ENCODE assay signal across 13 cellular contexts in genomic region chr4:121784975-121785374, GRCh38. TPM values are rescaled to one million over a fixed set of nuclear protein-coding genes. Genes with fewer than 3 reads are reported as not detected.
DNase-seq lines count a peak whose midpoint lies in the region; ATAC-seq, FAIRE-seq and TF ChIP-seq lines count a peak whose summit lies in the region.
"Had no signal": no experiment of that assay in that cellular context is flagged by ENCODE, and none has a peak within 500 bp of the region (broad histone marks: within the 10 kb centered on the region; RNA-seq: fewer than 3 reads in every experiment).

No MANE protein-coding gene starts in this region.

- H4K20me1 ChIP-seq in PC-3 (ENCODE audit: low read length) (no peaks in the 10 kb centered on the region), H1 (replicated peaks in 1 of 2; ENCODE audit: control insufficient read depth in 1 of 2, insufficient read depth in 2 of 2, low read length in 2 of 2) (no peaks in the 10 kb centered on the region)

- no peak overlapping the region for H3K9ac ChIP-seq in PC-3 (ENCODE audit: low read length)
- no peak overlapping the region for H3K9ac ChIP-seq in H1 (replicated peaks in 1 of 4; ENCODE audit: extremely low read depth in 1 of 4, low read depth in 3 of 4, low read length in 3 of 4)
- H3K9ac ChIP-seq in mesenchymal stem cell (ENCODE audit: low read length): peak overlapping the region; percentile 49

- H4K8ac ChIP-seq in H1 (ENCODE audit: extremely low read depth, insufficient read depth, low read length) (no peak overlapping the region), mesenchymal stem cell (ENCODE audit: low read length) (no peak overlapping the region)

- no peaks in the 10 kb centered on the region for H3K9me3 ChIP-seq in PC-3 (ENCODE audit: low read length)
- H3K9me3 ChIP-seq in H1 (ENCODE audit: insufficient read depth in 2 of 2, low read depth in 1 of 2, low read length in 1 of 2): no peaks in the 10 kb centered on the region
- peaks cover 4% of the 10 kb centered on the region for H3K9me3 ChIP-seq in mesenchymal stem cell (ENCODE audit: control insufficient read depth, low read length)

- 83% methylated on average over 2 of the region's 2 CpGs; no CpG with 5 or more reads in 1 of the 2 experiments for WGBS in H1 (ENCODE audit: extremely low coverage in 1 of 2, insufficient coverage in 1 of 2, insufficient read length in 1 of 2, insufficient replicate concordance in 2 of 2, low coverage in 1 of 2, low lambda C conversion rate in 2 of 2, missing lambda C conversion rate in 1 of 2), 2 experiments
- 43% methylated on average over 2 of the region's 2 CpGs for WGBS in mesenchymal stem cell

- H3K79me1 ChIP-seq in H1 (ENCODE audit: low read depth, low read length) (no peaks in the 10 kb centered on the region), mesenchymal stem cell (replicated peaks; ENCODE audit: low read length, poor library complexity, severe bottlenecking) (no peaks in the 10 kb centered on the region)

- no peak overlapping the region for H2AK5ac ChIP-seq in H1 (ENCODE audit: low read depth, low read length)
- no peak overlapping the region for H2AK5ac ChIP-seq in mesenchymal stem cell (ENCODE audit: low read length, severe bottlenecking)

- H2BK15ac ChIP-seq in H1 (ENCODE audit: low read length) (peak overlapping the region; percentile 33; the same call in 1 of the 2 replicates), mesenchymal stem cell (ENCODE audit: low read depth, poor library complexity, severe bottlenecking) (no peak overlapping the region)

- H4K91ac ChIP-seq in H1 (replicated peaks; ENCODE audit: insufficient read length, low read length) (no peak overlapping the region), mesenchymal stem cell (ENCODE audit: low read length) (no peak overlapping the region)

- H3K56ac ChIP-seq in H1 (replicated peaks; ENCODE audit: insufficient read length, low read depth, low read length): no peak overlapping the region

- H2BK120ac ChIP-seq in H1 (replicated peaks; ENCODE audit: low read depth, low read length) (no peak overlapping the region), mesenchymal stem cell (ENCODE audit: low read depth, low read length) (no peak overlapping the region)

- H3K27me3 ChIP-seq in PC-3 (ENCODE audit: low read length) (no peaks in the 10 kb centered on the region), H1 (replicated peaks in 1 of 4; ENCODE audit: control insufficient read depth in 3 of 4, extremely low read depth in 1 of 4, insufficient read depth in 3 of 4, low read length in 3 of 4) (peaks cover 0 to 2% (median 0%) of the 10 kb centered on the region in 4 experiments; a peak in 1 of 7 replicates), mesenchymal stem cell (ENCODE audit: control insufficient read depth in 1 of 2, insufficient read depth in 1 of 2, low read length in 2 of 2) (no peaks in the 10 kb centered on the region)

- H3K18ac ChIP-seq in H1 (ENCODE audit: extremely low read depth, low read length) (no peak overlapping the region), mesenchymal stem cell (ENCODE audit: low read depth in 1 of 2, low read length in 2 of 2) (no peak overlapping the region)

- BruUV-seq in PC-3 (replicated peaks; lab: Mats Ljungman, UMichigan): no TSS peak

- H3K79me2 ChIP-seq in PC-3 (ENCODE audit: low read length): no peaks in the 10 kb centered on the region
- H3K79me2 ChIP-seq in H1 (ENCODE audit: control insufficient read depth in 1 of 2, insufficient read depth in 2 of 2, low read length in 2 of 2): no peaks in the 10 kb centered on the region

- H3K4me3 ChIP-seq in PC-3 (ENCODE audit: low read length) (no peak overlapping the region), H1 (ENCODE audit: extremely low read depth in 1 of 4, insufficient read depth in 2 of 4, low read depth in 3 of 4, low read length in 4 of 4) (no peak overlapping the region), mesenchymal stem cell (ENCODE audit: insufficient read depth in 1 of 2, low read depth in 1 of 2, low read length in 2 of 2) (no peak overlapping the region)

- H2BK5ac ChIP-seq in H1 (ENCODE audit: low read depth, low read length) (no peak overlapping the region), mesenchymal stem cell (ENCODE audit: low read depth, low read length, poor library complexity, severe bottlenecking) (no peak overlapping the region)

- H2AFZ ChIP-seq in PC-3 (ENCODE audit: low read length) (peak overlapping the region; percentile 18; the same call in 1 of the 2 replicates), H1 (ENCODE audit: low read length) (peak overlapping the region; percentile 39; the same call in 1 of the 2 replicates), mesenchymal stem cell (ENCODE audit: low read depth, low read length) (no peak overlapping the region)

- H3F3A ChIP-seq in PC-3 (ENCODE audit: low read length, unreplicated experiment): no peaks in the 10 kb centered on the region

- H4K5ac ChIP-seq in H1 (ENCODE audit: insufficient read length, low read depth, low read length): no peak overlapping the region

- POLR2A ChIA-PET in PC-3 (lab: Charles Lee; ENCODE audit: unreplicated experiment) (no interaction called here), H1 (lab: Charles Lee; ENCODE audit: partially characterized antibody) (interaction anchor here (1.6 kb wide), 1 partner anchor 11 kb away, joined by 8 read pairs; no protein-coding TSS in a partner anchor)

- H3K4me2 ChIP-seq in PC-3 (ENCODE audit: low read length) (0 out of 2 replicates have a peak overlapping the region, but pooled peaks have one; percentile 28), H1 (ENCODE audit: insufficient read depth in 1 of 2, low read depth in 2 of 2, low read length in 2 of 2) (no peak overlapping the region), mesenchymal stem cell (ENCODE audit: low read length, poor library complexity, severe bottlenecking) (no peak overlapping the region)

- intact Hi-C loops in PC-3 (cut with micrococcal nuclease): no loop called here

- no peak for TF ChIP-seq CTCF in AG09319 (IDR thresholded peaks at IDR 0.05; ENCODE audit: low read depth, low read length)
- no peak for TF ChIP-seq CTCF in PC-3 (conservative IDR thresholded peaks at IDR 0.05; ENCODE audit: low read depth, low read length)
- no peak for TF ChIP-seq CTCF in H1 (IDR thresholded peaks at IDR 0.05; ENCODE audit: control extremely low read depth in 1 of 3, insufficient read depth in 1 of 3, low read depth in 1 of 3, low read length in 3 of 3)

- H3K36me3 ChIP-seq in PC-3 (ENCODE audit: low read depth, low read length): no peaks in the 10 kb centered on the region
- no peaks in the 10 kb centered on the region for H3K36me3 ChIP-seq in H1 (ENCODE audit: control insufficient read depth in 2 of 4, insufficient read depth in 4 of 4, low read length in 3 of 4)
- no peaks in the 10 kb centered on the region for H3K36me3 ChIP-seq in mesenchymal stem cell (ENCODE audit: control insufficient read depth in 1 of 2, insufficient read depth in 2 of 2, low read depth in 1 of 2, low read length in 2 of 2)

- H3K14ac ChIP-seq in H1 (ENCODE audit: insufficient read length) (no peak overlapping the region), mesenchymal stem cell (ENCODE audit: low read length in 2 of 2) (no peak overlapping the region)

- no peaks in the 10 kb centered on the region for H3K9me2 ChIP-seq in PC-3 (replicated peaks; ENCODE audit: low read length)

- H3K4ac ChIP-seq in H1 (replicated peaks; ENCODE audit: insufficient read length, low read depth, low read length): no peak overlapping the region
- H3K4ac ChIP-seq in mesenchymal stem cell (ENCODE audit: low read depth in 1 of 2, low read length in 2 of 2): no peak overlapping the region

- peak overlapping the region; percentile 48 for H3K27ac ChIP-seq in PC-3 (ENCODE audit: low read length)
- H3K27ac ChIP-seq in H1 (ENCODE audit: low read depth, low read length): no peak overlapping the region
- peak overlapping the region; percentile 54 for H3K27ac ChIP-seq in mesenchymal stem cell (ENCODE audit: low read length, poor library complexity, severe bottlenecking)

- H2BK12ac ChIP-seq in H1 (ENCODE audit: low read depth, low read length) (no peak overlapping the region), mesenchymal stem cell (ENCODE audit: low read length in 2 of 2) (no peak overlapping the region)

- peak; percentile 77 for DNase-seq in AG09319 (ENCODE audit: extremely low read depth, low read depth)
- DNase-seq in PC-3: peak; percentile 77
- no peak for DNase-seq in H1 (ENCODE audit: low read depth in 1 of 2, low spot score in 2 of 2)
- DNase-seq in mesenchymal stem cell: peak; percentile 32
- DNase-seq in DMS153 (lab: John Stamatoyannopoulos, UW): no peak
- DNase-seq in activated gamma-delta T cell (lab: John Stamatoyannopoulos, UW): no peak
- no peak for DNase-seq in superior temporal gyrus (ENCODE audit: extremely low spot score)
- DNase-seq: activated naive CD8-positive, alpha-beta T cell treated with anti-CD3 and anti-CD28 coated beads for 36 hours; CD8-positive, alpha-beta T cell; H9; NCI-H1694; SHP77 treated with DMSO at 0.1 percent for 48 hours had no signal

- H3K23ac ChIP-seq in H1 (ENCODE audit: insufficient read length) (no peak overlapping the region), mesenchymal stem cell (ENCODE audit: low read length in 2 of 2) (no peak overlapping the region)

- ATAC-seq in PC-3: peak; percentile 92
- ATAC-seq in GM19324 (IDR thresholded peaks at IDR 0.05; ENCODE audit: low FRiP score, unreplicated experiment): no peak
- ATAC-seq: CD8-positive, alpha-beta T cell had no signal

- TF ChIP-seq RAD21 in H1 (IDR thresholded peaks at IDR 0.05 in 1 of 2, conservative IDR thresholded peaks at IDR 0.05 in 1 of 2; ENCODE audit: low read depth in 2 of 2, low read length in 2 of 2): no peak

- no peak overlapping the region for H2BK20ac ChIP-seq in H1 (ENCODE audit: low read length)

- CTCF ChIA-PET in PC-3 (lab: Charles Lee) (no interaction called here), H1 (lab: Charles Lee; ENCODE audit: partially characterized antibody) (interaction anchor here (1.3 kb wide), 1 partner anchor 12 kb away, joined by 3 read pairs; no protein-coding TSS in a partner anchor)

- FAIRE-seq in H1 (lab: Jason Lieb, UNC): no peak

- TF ChIP-seq EP300 in H1 (IDR thresholded peaks at IDR 0.05; ENCODE audit: borderline replicate concordance in 1 of 2, low read depth in 2 of 2, low read length in 2 of 2): no peak

- H3K4me1 ChIP-seq in PC-3 (ENCODE audit: insufficient read depth, low read length): peaks cover 25% of the 10 kb centered on the region
- H3K4me1 ChIP-seq in H1 (replicated peaks in 1 of 4; ENCODE audit: control insufficient read depth in 3 of 4, insufficient read depth in 4 of 4, low read length in 3 of 4): 0 out of 7 replicates have a peak, but pooled peaks cover 0 to 2% (median 0%) of the 10 kb centered on the region in 4 experiments
- H3K4me1 ChIP-seq in mesenchymal stem cell (ENCODE audit: control insufficient read depth, insufficient read depth, low read depth, low read length): peaks cover 6% of the 10 kb centered on the region

- H3K23me2 ChIP-seq in H1 (ENCODE audit: low read depth, low read length): peaks cover 2% of the 10 kb centered on the region; the same call in 1 of the 2 replicates

- TF ChIP-seq POLR2A in H1 (IDR thresholded peaks at IDR 0.05; ENCODE audit: control extremely low read depth in 1 of 2, low read depth in 2 of 2, low read length in 2 of 2): no peak

RNA-seq across cellular contexts. Expression of gene EXOSC9, which starts 16.1 kb away (rescaled TPM):
- 19.0 and 23.4 TPM in 2 replicates for total RNA-seq in PC-3 (2014; rRNA removed)
- 53.4 and 54.9 TPM in 2 replicates for total RNA-seq in H1 (2021; fragmentation: NEBNext Ultra II Directional; extraction: Animal tissue kit (Norgen Biotek cat#: 25700))
- 16.7 and 33.2 TPM in 2 replicates for polyA plus RNA-seq in H1 (2011; rRNA removed)
- polyA plus RNA-seq in H1 (2011; cell fraction: cytosol; rRNA removed): 45.7 TPM
- polyA plus RNA-seq in H1 (2011; cell fraction: nucleus; rRNA removed): 16.4 TPM
- 49.3 to 73.9 TPM (median 53.7 TPM) in 4 replicates for polyA plus RNA-seq in H1 (2012, experiment 1 of 2)
- 4.9 TPM for polyA plus RNA-seq in H1 (2012, experiment 2 of 2)
- polyA plus RNA-seq in H1 (2013, experiment 1 of 2): 58.5 TPM
- polyA plus RNA-seq in H1 (2013, experiment 2 of 2): 56.6 TPM
- 72.1 and 104 TPM in 2 replicates for polyA minus RNA-seq in H1 (2011; rRNA and poly(A)+ RNA removed)
- 27.0 TPM for polyA minus RNA-seq in H1 (2011; cell fraction: cytosol; rRNA and poly(A)+ RNA removed)
- polyA minus RNA-seq in H1 (2011; cell fraction: nucleus; rRNA and poly(A)+ RNA removed): 66.6 TPM
- polyA plus RNA-seq in mesenchymal stem cell (2013, experiment 1 of 2): 16.7 TPM
- 17.1 TPM for polyA plus RNA-seq in mesenchymal stem cell (2013, experiment 2 of 2)

RNA-seq across cellular contexts. Expression of gene SMIM43, which starts 20.0 kb away (rescaled TPM):
- not detected in 2 replicates for total RNA-seq in PC-3 (2014; rRNA removed)
- total RNA-seq in H1 (2021; fragmentation: NEBNext Ultra II Directional; extraction: Animal tissue kit (Norgen Biotek cat#: 25700)): 0.50 TPM in 1 of 2 replicates, not detected in the other
- polyA plus RNA-seq in H1 (2011; rRNA removed): 0.41 and 0.94 TPM in 2 replicates
- polyA plus RNA-seq in H1 (2011; cell fraction: cytosol; rRNA removed): 0.97 TPM
- polyA plus RNA-seq in H1 (2011; cell fraction: nucleus; rRNA removed): 0.77 TPM
- 0.72 to 0.98 TPM (median 0.88 TPM) in 4 replicates for polyA plus RNA-seq in H1 (2012, experiment 1 of 2)
- polyA plus RNA-seq in H1 (2012, experiment 2 of 2): 0.22 TPM
- 0.32 TPM for polyA plus RNA-seq in H1 (2013, experiment 1 of 2)
- polyA plus RNA-seq in H1 (2013, experiment 2 of 2): 0.33 TPM
- 0.22 and 2.5 TPM in 2 replicates for polyA minus RNA-seq in H1 (2011; rRNA and poly(A)+ RNA removed)
- 1.2 TPM for polyA minus RNA-seq in H1 (2011; cell fraction: cytosol; rRNA and poly(A)+ RNA removed)
- 0.40 TPM for polyA minus RNA-seq in H1 (2011; cell fraction: nucleus; rRNA and poly(A)+ RNA removed)
- not detected for polyA plus RNA-seq in mesenchymal stem cell (2013, experiment 1 of 2)
- polyA plus RNA-seq in mesenchymal stem cell (2013, experiment 2 of 2): not detected
- total RNA-seq: activated naive CD8-positive, alpha-beta T cell treated with anti-CD3 and anti-CD28 coated beads for 36 hours had no signal

RNA-seq across cellular contexts. Expression of gene CCNA2, which starts 38.7 kb away (rescaled TPM):
- total RNA-seq in PC-3 (2014; rRNA removed): 59.1 and 78.0 TPM in 2 replicates
- 95.1 and 98.6 TPM in 2 replicates for total RNA-seq in H1 (2021; fragmentation: NEBNext Ultra II Directional; extraction: Animal tissue kit (Norgen Biotek cat#: 25700))
- 39.0 and 42.1 TPM in 2 replicates for polyA plus RNA-seq in H1 (2011; rRNA removed)
- 56.9 TPM for polyA plus RNA-seq in H1 (2011; cell fraction: cytosol; rRNA removed)
- 25.0 TPM for polyA plus RNA-seq in H1 (2011; cell fraction: nucleus; rRNA removed)
- 39.5 to 58.0 TPM (median 49.2 TPM) in 4 replicates for polyA plus RNA-seq in H1 (2012, experiment 1 of 2)
- polyA plus RNA-seq in H1 (2012, experiment 2 of 2): 9.2 TPM
- 65.0 TPM for polyA plus RNA-seq in H1 (2013, experiment 1 of 2)
- polyA plus RNA-seq in H1 (2013, experiment 2 of 2): 65.7 TPM
- polyA minus RNA-seq in H1 (2011; rRNA and poly(A)+ RNA removed): 47.5 and 80.3 TPM in 2 replicates
- polyA minus RNA-seq in H1 (2011; cell fraction: cytosol; rRNA and poly(A)+ RNA removed): 51.3 TPM
- 38.2 TPM for polyA minus RNA-seq in H1 (2011; cell fraction: nucleus; rRNA and poly(A)+ RNA removed)
- 7.1 TPM for polyA plus RNA-seq in mesenchymal stem cell (2013, experiment 1 of 2)
- polyA plus RNA-seq in mesenchymal stem cell (2013, experiment 2 of 2): 7.4 TPM

Comparison
In these comparisons a context has a peak if more than half of its experiments do, and no peak if none do; other contexts are left out.
1. DNase-seq: peak in AG09319 (single experiment), PC-3 (single experiment) and mesenchymal stem cell (single experiment); none in H1 (0 of 2), DMS153 (single experiment), activated gamma-delta T cell (single experiment) and superior temporal gyrus (single experiment).